Comparison of ENCODE assay signal across 1 cellular context in the genomic region with DNA sequence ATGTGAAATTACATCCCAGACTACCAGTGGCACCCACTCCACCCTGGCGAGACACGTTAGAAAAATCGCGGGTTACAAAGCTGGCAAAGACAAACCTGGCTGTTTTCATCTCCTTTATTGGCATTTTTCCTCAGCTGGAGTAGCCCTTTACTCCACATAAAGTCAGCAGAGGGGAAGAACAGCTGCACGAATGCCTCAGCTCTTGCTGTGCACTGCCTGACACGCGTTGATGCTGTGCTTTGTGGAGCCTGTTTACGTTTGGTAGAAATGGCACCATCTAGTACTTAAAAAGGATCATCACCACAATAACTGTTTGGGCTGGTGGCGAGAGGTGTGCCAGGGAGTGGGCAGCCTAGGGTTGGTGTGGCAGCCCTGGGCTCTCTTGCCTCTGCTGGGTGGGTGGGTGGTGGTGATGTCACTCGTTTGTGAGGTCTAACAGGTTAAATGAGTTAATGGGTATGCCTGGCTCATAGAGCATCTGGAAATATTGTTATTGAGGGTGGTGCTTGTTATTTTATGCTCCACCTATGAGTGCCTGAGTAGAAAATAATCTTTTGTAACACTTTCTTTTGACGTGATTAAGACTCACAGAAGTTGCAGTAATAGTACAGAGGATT.
TF ChIP-seq lines count a peak whose summit lies in the region.

No MANE protein-coding gene starts in this region.

TF ChIP-seq in IMR-90, 13 proteins besides CTCF, POLR2A, EP300 and RAD21:
- TF ChIP-seq NFE2L2 (IDR thresholded peaks at IDR 0.05; ENCODE audit: low read depth, low read length), result no peak
- no peak for TF ChIP-seq RFX5 (IDR thresholded peaks at IDR 0.05; ENCODE audit: low read depth, low read length)
- TF ChIP-seq FOS (IDR thresholded peaks at IDR 0.05; ENCODE audit: low read depth, low read length), result no peak
- TF ChIP-seq, protein P1, sequence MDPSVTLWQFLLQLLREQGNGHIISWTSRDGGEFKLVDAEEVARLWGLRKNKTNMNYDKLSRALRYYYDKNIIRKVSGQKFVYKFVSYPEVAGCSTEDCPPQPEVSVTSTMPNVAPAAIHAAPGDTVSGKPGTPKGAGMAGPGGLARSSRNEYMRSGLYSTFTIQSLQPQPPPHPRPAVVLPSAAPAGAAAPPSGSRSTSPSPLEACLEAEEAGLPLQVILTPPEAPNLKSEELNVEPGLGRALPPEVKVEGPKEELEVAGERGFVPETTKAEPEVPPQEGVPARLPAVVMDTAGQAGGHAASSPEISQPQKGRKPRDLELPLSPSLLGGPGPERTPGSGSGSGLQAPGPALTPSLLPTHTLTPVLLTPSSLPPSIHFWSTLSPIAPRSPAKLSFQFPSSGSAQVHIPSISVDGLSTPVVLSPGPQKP (IDR thresholded peaks at IDR 0.05; ENCODE audit: borderline replicate concordance, low read depth, low read length), result no peak
- TF ChIP-seq CHD1 (IDR thresholded peaks at IDR 0.05; ENCODE audit: low read depth, low read length), result no peak
- no peak for TF ChIP-seq SMC3 (IDR thresholded peaks at IDR 0.05; ENCODE audit: low read depth, low read length)
- no peak for TF ChIP-seq CEBPB (IDR thresholded peaks at IDR 0.05; ENCODE audit: low read depth, low read length)
- TF ChIP-seq MAFK (IDR thresholded peaks at IDR 0.05; ENCODE audit: low read depth, low read length), result no peak
- TF ChIP-seq, protein P2, sequence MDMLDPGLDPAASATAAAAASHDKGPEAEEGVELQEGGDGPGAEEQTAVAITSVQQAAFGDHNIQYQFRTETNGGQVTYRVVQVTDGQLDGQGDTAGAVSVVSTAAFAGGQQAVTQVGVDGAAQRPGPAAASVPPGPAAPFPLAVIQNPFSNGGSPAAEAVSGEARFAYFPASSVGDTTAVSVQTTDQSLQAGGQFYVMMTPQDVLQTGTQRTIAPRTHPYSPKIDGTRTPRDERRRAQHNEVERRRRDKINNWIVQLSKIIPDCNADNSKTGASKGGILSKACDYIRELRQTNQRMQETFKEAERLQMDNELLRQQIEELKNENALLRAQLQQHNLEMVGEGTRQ (IDR thresholded peaks at IDR 0.05; ENCODE audit: low read depth, low read length), result no peak
- TF ChIP-seq MXI1 (IDR thresholded peaks at IDR 0.05; ENCODE audit: borderline replicate concordance, low read depth, low read length), result no peak
- no peak for TF ChIP-seq RCOR1 (IDR thresholded peaks at IDR 0.05; ENCODE audit: insufficient replicate concordance, low read length)
